In the genomic region with DNA sequence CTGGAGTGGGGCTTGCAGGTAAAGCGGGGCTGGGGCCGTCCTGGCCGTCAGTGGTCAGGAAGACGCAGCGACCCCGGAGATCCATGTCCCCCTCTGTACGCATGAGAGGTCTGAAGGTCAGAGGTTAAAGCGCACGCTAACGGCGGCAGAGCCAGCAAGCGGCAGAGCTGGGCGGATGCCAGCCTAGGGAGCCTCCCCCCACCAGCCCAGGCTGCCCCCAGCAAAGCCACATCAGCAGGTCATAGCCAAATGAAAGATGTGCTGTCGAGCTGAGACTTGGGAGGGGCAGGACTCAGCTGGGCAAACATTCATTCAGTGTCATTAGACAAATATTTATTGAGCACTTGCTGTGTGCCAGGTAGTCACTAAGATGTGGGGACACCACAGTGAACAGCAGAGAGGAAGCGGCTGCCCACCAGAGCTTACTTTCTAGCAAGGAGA, we compare ENCODE assay signal across 8 cellular contexts. TPM values are rescaled to one million over a fixed set of nuclear protein-coding genes. Genes with fewer than 3 reads are reported as not detected.
DNase-seq lines count a peak whose midpoint lies in the region; ATAC-seq and TF ChIP-seq lines count a peak whose summit lies in the region.

No MANE protein-coding gene starts in this region.

- no peak for TF ChIP-seq CTCF in CD8-positive, alpha-beta T cell (IDR thresholded peaks at IDR 0.05)
- TF ChIP-seq CTCF in VCaP (conservative IDR thresholded peaks at IDR 0.05) (no peak), osteoblast (IDR thresholded peaks at IDR 0.05; ENCODE audit: extremely low read depth, low read depth, low read length) (no peak)

- CTCF ChIA-PET in CD8-positive, alpha-beta T cell (lab: Charles Lee) = no interaction called here

- H3K4me1 ChIP-seq in CD8-positive, alpha-beta T cell (ENCODE audit: insufficient read depth, low read length) = peaks cover 21% of the 10 kb centered on the region
- no peaks in the 10 kb centered on the region for H3K4me1 ChIP-seq in mesodermal cell (ENCODE audit: control insufficient read depth, insufficient read depth, low read length, poor library complexity, severe bottlenecking)
- H3K4me1 ChIP-seq in osteoblast (ENCODE audit: insufficient read depth, low read length) = no peaks in the 10 kb centered on the region

- H3K9me3 ChIP-seq in CD8-positive, alpha-beta T cell (ENCODE audit: low read length) = no peaks in the 10 kb centered on the region
- no peaks in the 10 kb centered on the region for H3K9me3 ChIP-seq in mesodermal cell (ENCODE audit: control insufficient read depth, low read length)
- no peaks in the 10 kb centered on the region for H3K9me3 ChIP-seq in osteoblast (ENCODE audit: low read depth, low read length)

- no peaks in the 10 kb centered on the region for H4K20me1 ChIP-seq in osteoblast (ENCODE audit: insufficient read depth, low read length)

- no peaks in the 10 kb centered on the region for H3K79me2 ChIP-seq in osteoblast (ENCODE audit: insufficient read depth, low read length)

- H3K9me3 Mint-ChIP-seq in CD8-positive, alpha-beta T cell = peaks cover 8% of the 10 kb centered on the region

- H3K4me3 ChIP-seq in CD8-positive, alpha-beta T cell (ENCODE audit: low read depth, low read length) = no peak overlapping the region
- H3K4me3 ChIP-seq in mesodermal cell (ENCODE audit: extremely low read depth, insufficient read depth, low read length, poor library complexity, severe bottlenecking) (peak overlapping the region; percentile 49), osteoblast (ENCODE audit: insufficient read depth, low read length) (no peak overlapping the region)

- intact Hi-C loops in CD8-positive, alpha-beta T cell (cut with DNase I, micrococcal nuclease) = loop anchor here in 1 of 2 experiments (2.0 kb wide), 1 partner anchor 68 kb away; the partner anchor contains the start of gene WFS1

- peak in 1 of 7 experiments; percentile 27 for DNase-seq in CD8-positive, alpha-beta T cell
- DNase-seq in osteoblast (ENCODE audit: insufficient read length, low spot score, missing footprints) = no peak
- no peak for DNase-seq in nucleus accumbens (lab: John Stamatoyannopoulos, UW)
- no peak for DNase-seq in stimulated activated CD4-positive, alpha-beta T cell treated with anti-CD3 and anti-CD28 coated beads, Interleukin-4, amount 100 ng/mL, for 4 hours

- no peak overlapping the region for H3K27ac ChIP-seq in CD8-positive, alpha-beta T cell (ENCODE audit: low read depth, low read length)
- H3K27ac ChIP-seq in VCaP (peak overlapping the region; percentile 74), mesodermal cell (ENCODE audit: low read depth, low read length, severe bottlenecking) (no peak overlapping the region), osteoblast (ENCODE audit: low read depth, low read length) (no peak overlapping the region)

- POLR2A ChIA-PET in CD8-positive, alpha-beta T cell (lab: Charles Lee) = interaction anchor here (1.1 kb wide), 1 partner anchor 19 kb away, joined by 4 read pairs; no protein-coding TSS in a partner anchor

- no peak for ATAC-seq in CD8-positive, alpha-beta T cell
- ATAC-seq in GM21786 (IDR thresholded peaks at IDR 0.05; ENCODE audit: unreplicated experiment) (peak; percentile 18), GM21825 (IDR thresholded peaks at IDR 0.05; ENCODE audit: unreplicated experiment) (no peak)

- H3K36me3 Mint-ChIP-seq in CD8-positive, alpha-beta T cell = no peaks in the 10 kb centered on the region

- H3K27me3 Mint-ChIP-seq in CD8-positive, alpha-beta T cell (ENCODE audit: low read depth) = peaks cover 36% of the 10 kb centered on the region

- H3K4me2 ChIP-seq in osteoblast (ENCODE audit: insufficient read depth, low read length) = no peak overlapping the region

- peaks cover 32% of the 10 kb centered on the region for H3K4me1 Mint-ChIP-seq in CD8-positive, alpha-beta T cell (ENCODE audit: low read depth)

- WGBS in mesodermal cell (ENCODE audit: insufficient coverage in 2 of 2), 2 experiments = 17 to 22% methylated on average over 7 to 14 of the region's 15 CpGs

- H3K27ac Mint-ChIP-seq in CD8-positive, alpha-beta T cell = peak overlapping the region; percentile 41

- no peak overlapping the region for H2AFZ ChIP-seq in osteoblast (ENCODE audit: low read length)

- H3K27me3 ChIP-seq in CD8-positive, alpha-beta T cell (ENCODE audit: insufficient read depth, low read length) = peaks cover 9% of the 10 kb centered on the region
- peaks cover 11% of the 10 kb centered on the region for H3K27me3 ChIP-seq in osteoblast (ENCODE audit: insufficient read depth, low read length)

- H3K36me3 ChIP-seq in CD8-positive, alpha-beta T cell (ENCODE audit: insufficient read depth, low read length) = no peaks in the 10 kb centered on the region
- no peaks in the 10 kb centered on the region for H3K36me3 ChIP-seq in mesodermal cell (ENCODE audit: control insufficient read depth, insufficient read depth, low read length)
- no peaks in the 10 kb centered on the region for H3K36me3 ChIP-seq in osteoblast (ENCODE audit: insufficient read depth, low read length)

- H3K4me3 Mint-ChIP-seq in CD8-positive, alpha-beta T cell = peak overlapping the region; percentile 73

RNA-seq across cellular contexts. Expression of gene JAKMIP1, which starts 0.6 kb away (rescaled TPM):
- 1 to 10 TPM; 2.3 to 3.0 TPM for total RNA-seq in CD8-positive, alpha-beta T cell
- 0.66 TPM for polyA plus RNA-seq in mesodermal cell (2013, experiment 1 of 2)
- polyA plus RNA-seq in mesodermal cell (2013, experiment 2 of 2) = not detected
- total RNA-seq in osteoblast = not detected in 2 replicates
